ENCODE assay signal across 20 cellular contexts in the genomic region with DNA sequence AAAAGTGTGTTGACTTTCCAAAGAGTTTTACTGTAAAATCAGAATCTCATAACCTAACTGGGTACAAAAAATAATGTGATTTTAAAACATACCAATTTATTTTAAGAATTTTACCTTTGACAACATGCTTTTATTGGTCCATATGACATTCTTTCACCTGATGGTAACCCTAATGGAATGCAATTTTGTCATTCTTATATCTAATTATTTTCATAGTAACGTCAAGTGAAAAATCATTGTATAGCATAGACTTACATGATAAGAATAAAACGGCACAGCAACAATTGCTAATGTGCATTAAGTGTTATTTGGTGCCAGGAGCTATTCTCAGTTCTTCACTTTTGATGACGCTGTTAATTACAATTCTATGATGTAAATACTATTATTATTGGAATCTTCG. TPM values are rescaled to one million over a fixed set of nuclear protein-coding genes. Genes with fewer than 3 reads are reported as not detected.
"Had no signal": no experiment of that assay in that cellular context is flagged by ENCODE, and none has a peak within 500 bp of the region (broad histone marks: within the 10 kb centered on the region; RNA-seq: fewer than 3 reads in every experiment).

No MANE protein-coding gene starts in this region.

- ATAC-seq: gastrocnemius medialis; left ventricle myocardium superior; naive thymus-derived CD4-positive, alpha-beta T cell; sciatic nerve had no signal

- DNase-seq: cortex of kidney; effector memory CD4-positive, alpha-beta T cell; gastrocnemius medialis; immature natural killer cell; left ventricle myocardium superior; mesendoderm; naive thymus-derived CD4-positive, alpha-beta T cell; nephron progenitor cell; stimulated activated CD4-positive, alpha-beta T cell treated with anti-CD3 and anti-CD28 coated beads, Interleukin-2, amount 100 ng/mL, for 24 hours; stimulated activated CD4-positive, alpha-beta T cell treated with anti-CD3 and anti-CD28 coated beads, Interleukin-4, amount 100 ng/mL, for 4 hours; stimulated activated naive CD4-positive, alpha-beta T cell; stomach; substantia nigra had no signal

- H3K27ac Mint-ChIP-seq: immature natural killer cell; naive thymus-derived CD4-positive, alpha-beta T cell; nephron progenitor cell; type B pancreatic cell had no signal

- H3K4me1 Mint-ChIP-seq: immature natural killer cell; naive thymus-derived CD4-positive, alpha-beta T cell had no signal

- H3K4me3 ChIP-seq: esophagus muscularis mucosa, gastrocnemius medialis, lung, stomach had no signal

- H3K36me3 ChIP-seq: esophagus muscularis mucosa, gastrocnemius medialis, stomach had no signal

- H3K9me3 ChIP-seq: esophagus muscularis mucosa, gastrocnemius medialis, stomach had no signal

- H3K4me3 Mint-ChIP-seq: immature natural killer cell; naive thymus-derived CD4-positive, alpha-beta T cell; nephron progenitor cell; type B pancreatic cell had no signal

- H3K4me1 ChIP-seq: esophagus muscularis mucosa, gastrocnemius medialis, stomach had no signal

- H3K27ac ChIP-seq: epithelial cell of prostate, esophagus muscularis mucosa, gastrocnemius medialis, stomach had no signal

- H3K9me3 Mint-ChIP-seq: nephron progenitor cell had no signal

- H3K36me3 Mint-ChIP-seq: immature natural killer cell; naive thymus-derived CD4-positive, alpha-beta T cell had no signal

- H3K27me3 ChIP-seq: esophagus muscularis mucosa, gastrocnemius medialis, stomach had no signal

RNA-seq across cellular contexts. Expression of a gene that starts 13.6 kb away (rescaled TPM):
- total RNA-seq: mononuclear cell; naive thymus-derived CD4-positive, alpha-beta T cell had no signal
- polyA plus RNA-seq: immature natural killer cell; keratinocyte; naive thymus-derived CD4-positive, alpha-beta T cell had no signal
